ENCODE assay signal across 19 cellular contexts in genomic region chr2:111626862-111627163, GRCh38.
"Had no signal": no experiment of that assay in that cellular context is flagged by ENCODE, and none has a peak within 500 bp of the region (broad histone marks: within the 10 kb centered on the region; RNA-seq: fewer than 3 reads in every experiment).

No MANE protein-coding gene starts in this region.

- H3K79me2 ChIP-seq: parathyroid adenoma had no signal

- H3K27ac ChIP-seq: epithelial cell of prostate, gastroesophageal sphincter, parathyroid adenoma, stomach, suprapubic skin, tibial nerve had no signal

- H3K4me3 Mint-ChIP-seq: endodermal cell, nephron progenitor cell, WTC11 had no signal

- H3K4me3 ChIP-seq: gastroesophageal sphincter, stomach, suprapubic skin, tibial nerve had no signal

- DNase-seq: activated CD8-positive, alpha-beta memory T cell treated with anti-CD3 and anti-CD28 coated beads for 24 hours; activated CD8-positive, alpha-beta memory T cell treated with anti-CD3 and anti-CD28 coated beads, Interleukin-2, amount 50 U/mL, for 4 hours; cortex of kidney; endodermal cell; head of caudate nucleus; left ventricle myocardium superior; midbrain; nephron progenitor cell; right cardiac atrium; stimulated activated CD4-positive, alpha-beta T cell treated with anti-CD3 and anti-CD28 coated beads, Interleukin-4, amount 100 ng/mL, for 4 hours; stomach; T1000 had no signal

- H3K4me1 Mint-ChIP-seq: endodermal cell, nephron progenitor cell, WTC11 had no signal

- H3K9ac ChIP-seq: parathyroid adenoma had no signal

- H3K36me3 ChIP-seq: gastroesophageal sphincter, stomach, suprapubic skin, tibial nerve had no signal

- H2AFZ ChIP-seq: parathyroid adenoma had no signal

- H3K9me3 ChIP-seq: suprapubic skin had no signal

- H3K27ac Mint-ChIP-seq: endodermal cell, nephron progenitor cell, WTC11 had no signal

- H3K4me1 ChIP-seq: gastroesophageal sphincter had no signal

- H3K27me3 ChIP-seq: gastroesophageal sphincter, stomach, suprapubic skin, tibial nerve had no signal

- ATAC-seq: gastroesophageal sphincter, left ventricle myocardium superior, right cardiac atrium, SK-N-SH treated with all-trans-retinoic acid at 6 μM for 48 hours, WTC11 had no signal
